ENCODE assay signal across 9 cellular contexts in the genomic region with DNA sequence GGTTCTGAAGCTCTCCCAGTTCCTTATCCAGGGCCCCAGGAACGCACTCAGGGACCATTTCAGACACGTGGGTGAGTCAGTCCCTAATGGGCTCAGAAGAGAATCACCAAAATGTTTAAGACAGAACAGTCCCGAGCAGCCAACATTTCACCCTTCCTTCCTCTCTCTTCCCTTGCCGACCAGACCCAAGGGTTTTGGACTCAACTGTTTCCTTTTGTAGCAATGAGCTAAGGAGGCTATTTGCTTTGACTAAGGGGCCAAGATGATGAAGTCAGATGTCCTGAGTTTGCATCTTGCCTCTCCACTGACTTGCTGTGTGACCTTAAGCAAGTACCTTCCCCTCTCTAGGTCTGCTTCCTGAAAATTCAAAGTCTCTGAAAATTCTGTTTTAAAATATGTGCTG.
A peak's percentile ranks its signal among the peaks of the same experiment; 100 is the strongest.
DNase-seq lines count a peak whose midpoint lies in the region; ATAC-seq, FAIRE-seq and TF ChIP-seq lines count a peak whose summit lies in the region.
"Had no signal": no experiment of that assay in that cellular context is flagged by ENCODE, and none has a peak within 500 bp of the region (broad histone marks: within the 10 kb centered on the region; RNA-seq: fewer than 3 reads in every experiment).

No MANE protein-coding gene starts in this region.

- H3K27ac ChIP-seq in A549 = peak overlapping the region; percentile 97 to 98
- H3K27ac ChIP-seq in HUES6 (ENCODE audit: low read depth, low read length) = peak overlapping the region; percentile 78
- H3K27ac ChIP-seq in left lung = peak overlapping the region; percentile 50 to 77
- H3K27ac ChIP-seq in small intestine (ENCODE audit: low read depth in 1 of 2, low read length in 1 of 2) = peak overlapping the region in 1 of 2 donors; percentile 80

- POLR2A ChIA-PET in A549 (lab: Yijun Ruan, JAX) = interaction anchor here (0.9 to 2.1 kb wide), 2 partner anchors 181 to 514 kb away, joined by 4 to 6 read pairs; partner anchors contain the start of gene CAMTA1

- TF ChIP-seq CTCF in A549 (IDR thresholded peaks at IDR 0.05) (no peak), cardiac fibroblast (IDR thresholded peaks at IDR 0.05; ENCODE audit: low read depth, low read length) (no peak), left lung (IDR thresholded peaks at IDR 0.05) (no peak)

- H3K4me3 ChIP-seq in A549 (no peak overlapping the region), HUES6 (ENCODE audit: low read depth, low read length) (no peak overlapping the region), cardiac fibroblast (replicated peaks in 1 of 2; ENCODE audit: low read depth in 2 of 2, low read length in 2 of 2) (no peak overlapping the region), left lung (no peak overlapping the region), small intestine (ENCODE audit: low read depth in 1 of 2, low read length in 2 of 2) (no peak overlapping the region)

- H3K9me3 ChIP-seq in A549 (peaks cover 31% of the 10 kb centered on the region), HUES6 (ENCODE audit: control insufficient read depth, insufficient read depth, low read depth, low read length) (no peaks in the 10 kb centered on the region), left lung (peaks cover 0 to 9% of the 10 kb centered on the region in 2 donors), small intestine (ENCODE audit: control insufficient read depth, low read depth) (no peaks in the 10 kb centered on the region)

- CTCF ChIA-PET in A549 (lab: Yijun Ruan, JAX) = interaction anchor here (0.8 to 2.0 kb wide), 10 partner anchors 12 to 579 kb away, joined by 3 to 10 read pairs (median 4); no protein-coding TSS in a partner anchor

- 7% methylated on average over 4 of the region's 4 CpGs for WGBS in A549 (ENCODE audit: missing lambda C conversion rate)
- 36 to 63% (median 58%) methylated on average over 4 of the region's 4 CpGs for WGBS in small intestine, 3 donors

- no peak for TF ChIP-seq RAD21 in A549 (conservative IDR thresholded peaks at IDR 0.05 in 1 of 2, IDR thresholded peaks at IDR 0.05 in 1 of 2)

- no peak for TF ChIP-seq POLR2A in A549 (IDR thresholded peaks at IDR 0.05; ENCODE audit: low read length)

- H3K4me1 ChIP-seq in A549 (peaks cover 61% of the 10 kb centered on the region), HUES6 (ENCODE audit: control insufficient read depth, insufficient read depth, low read length) (peaks cover 61% of the 10 kb centered on the region), left lung (no peaks in the 10 kb centered on the region), small intestine (ENCODE audit: control insufficient read depth in 2 of 2, insufficient read depth in 1 of 2, low read depth in 1 of 2, low read length in 1 of 2) (peaks cover 0 to 4% of the 10 kb centered on the region in 2 donors)

- H3K4me2 ChIP-seq in A549 = peak overlapping the region; percentile 60

- TF ChIP-seq EP300 in A549 (IDR thresholded peaks at IDR 0.05) = no peak

- H3K9ac ChIP-seq in HUES6 (ENCODE audit: low read length) = peak overlapping the region; percentile 52

- peak; percentile 32 to 59 for ATAC-seq in A549
- ATAC-seq in left lung = peak; percentile 18

- H3K27me3 ChIP-seq in HUES6 (ENCODE audit: control insufficient read depth, insufficient read depth, low read length) (no peaks in the 10 kb centered on the region), left lung (peaks cover 0 to 14% of the 10 kb centered on the region in 2 donors), small intestine (ENCODE audit: control insufficient read depth in 2 of 2, insufficient read depth in 2 of 2, low read length in 2 of 2) (no peaks in the 10 kb centered on the region)

- peak in 1 of 2 experiments; percentile 86 for DNase-seq in A549 (ENCODE audit: low read depth in 1 of 2, low spot score in 1 of 2)
- DNase-seq in cardiac fibroblast (ENCODE audit: low read depth in 2 of 2) = peak; percentile 43 to 85
- no peak for DNase-seq in left lung
- DNase-seq in NOMO-1 (lab: John Stamatoyannopoulos, UW; ENCODE audit: unreplicated experiment in 2 of 2) = no peak
- DNase-seq in effector CD8-positive, alpha-beta T cell (lab: John Stamatoyannopoulos, UW) = no peak
- no peak for DNase-seq in small intestine
- no peak for DNase-seq in amniotic stem cell (lab: John Stamatoyannopoulos, UW)
- DNase-seq: stimulated activated CD8-positive, alpha-beta memory T cell treated with anti-CD3 and anti-CD28 coated beads, Interleukin-4, amount 100 ng/mL, for 48 hours had no signal

- intact Hi-C loops in left lung (cut with DNase I) = no loop called here

- no peak for FAIRE-seq in A549 (lab: Jason Lieb, UNC)
- no peak for FAIRE-seq in small intestine (lab: Jason Lieb, UNC)

- no peaks in the 10 kb centered on the region for H3K36me3 ChIP-seq in HUES6 (ENCODE audit: control insufficient read depth, insufficient read depth, low read length)
- no peaks in the 10 kb centered on the region for H3K36me3 ChIP-seq in left lung
- no peaks in the 10 kb centered on the region for H3K36me3 ChIP-seq in small intestine (ENCODE audit: control insufficient read depth in 2 of 2, insufficient read depth in 2 of 2, low read length in 2 of 2)

TF ChIP-seq in A549, 52 proteins besides CTCF, POLR2A, EP300 and RAD21:
- no peak for TF ChIP-seq ZNF302 (CRISPR knock-in tag; IDR thresholded peaks at IDR 0.05)
- no peak for TF ChIP-seq MAFK (IDR thresholded peaks at IDR 0.05; ENCODE audit: partially characterized antibody)
- peak; percentile 79 for TF ChIP-seq RARB (CRISPR knock-in tag; IDR thresholded peaks at IDR 0.05)
- TF ChIP-seq BCL3 (IDR thresholded peaks at IDR 0.05) = no peak
- no peak for TF ChIP-seq JUNB (IDR thresholded peaks at IDR 0.05)
- TF ChIP-seq RNF2 (IDR thresholded peaks at IDR 0.05; ENCODE audit: borderline replicate concordance, low read depth) = no peak
- no peak for TF ChIP-seq FOSL2 (IDR thresholded peaks at IDR 0.05)
- no peak; the same call in 1 of the 2 replicates for TF ChIP-seq FOSL2 (CRISPR knock-in tag; IDR thresholded peaks at IDR 0.05)
- no peak for TF ChIP-seq CEBPB (IDR thresholded peaks at IDR 0.05)
- no peak for TF ChIP-seq EHMT2 (IDR thresholded peaks at IDR 0.05; ENCODE audit: low read depth)
- no peak for TF ChIP-seq HEYL (CRISPR knock-in tag; IDR thresholded peaks at IDR 0.05)
- no peak for TF ChIP-seq RFX5 (IDR thresholded peaks at IDR 0.05)
- peak; percentile 51 for TF ChIP-seq ZFP36 (IDR thresholded peaks at IDR 0.05; ENCODE audit: borderline replicate concordance, partially characterized antibody)
- TF ChIP-seq MYC (IDR thresholded peaks at IDR 0.05; ENCODE audit: borderline replicate concordance, low read length) = no peak
- 0 out of 2 replicates have a peak, but pooled peaks have one; percentile 64 for TF ChIP-seq HOXB13 (CRISPR knock-in tag; IDR thresholded peaks at IDR 0.05; ENCODE audit: low read depth)
- no peak for TF ChIP-seq JUN (IDR thresholded peaks at IDR 0.05)
- no peak for TF ChIP-seq FOXS1 (CRISPR knock-in tag; IDR thresholded peaks at IDR 0.05)
- no peak for TF ChIP-seq E2F6 (IDR thresholded peaks at IDR 0.05; ENCODE audit: borderline replicate concordance, low read depth)
- TF ChIP-seq, protein P1, sequence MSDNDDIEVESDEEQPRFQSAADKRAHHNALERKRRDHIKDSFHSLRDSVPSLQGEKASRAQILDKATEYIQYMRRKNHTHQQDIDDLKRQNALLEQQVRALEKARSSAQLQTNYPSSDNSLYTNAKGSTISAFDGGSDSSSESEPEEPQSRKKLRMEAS (IDR thresholded peaks at IDR 0.05) = peak; percentile 36; the same call in 1 of the 2 replicates
- TF ChIP-seq, protein P2, sequence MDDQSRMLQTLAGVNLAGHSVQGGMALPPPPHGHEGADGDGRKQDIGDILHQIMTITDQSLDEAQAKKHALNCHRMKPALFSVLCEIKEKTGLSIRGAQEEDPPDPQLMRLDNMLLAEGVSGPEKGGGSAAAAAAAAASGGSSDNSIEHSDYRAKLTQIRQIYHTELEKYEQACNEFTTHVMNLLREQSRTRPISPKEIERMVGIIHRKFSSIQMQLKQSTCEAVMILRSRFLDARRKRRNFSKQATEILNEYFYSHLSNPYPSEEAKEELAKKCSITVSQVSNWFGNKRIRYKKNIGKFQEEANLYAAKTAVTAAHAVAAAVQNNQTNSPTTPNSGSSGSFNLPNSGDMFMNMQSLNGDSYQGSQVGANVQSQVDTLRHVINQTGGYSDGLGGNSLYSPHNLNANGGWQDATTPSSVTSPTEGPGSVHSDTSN (IDR thresholded peaks at IDR 0.05) = no peak
- TF ChIP-seq RCOR1 (IDR thresholded peaks at IDR 0.05; ENCODE audit: low read depth, low read length) = no peak

Comparison
In these comparisons a context has a peak if more than half of its experiments do, and no peak if none do; other contexts are left out.
1. DNase-seq: peak in cardiac fibroblast (2 of 2); none in left lung (0 of 2), NOMO-1 (0 of 2), effector CD8-positive, alpha-beta T cell (single experiment), small intestine (single experiment) and amniotic stem cell (single experiment).